Comparison of ENCODE assay signal across 1 cellular context in genomic region chr1:17606826-17607440, GRCh38.
TF ChIP-seq lines count a peak whose summit lies in the region.

No MANE protein-coding gene starts in this region.

TF ChIP-seq in HCT116, 20 proteins besides CTCF, POLR2A, EP300 and RAD21 (continued from another document):
- no peak for TF ChIP-seq ZBTB33 (IDR thresholded peaks at IDR 0.05; ENCODE audit: extremely low read depth, insufficient replicate concordance, low read length)
- TF ChIP-seq YY1 (IDR thresholded peaks at IDR 0.05; ENCODE audit: extremely low read depth, insufficient replicate concordance, low read depth, low read length): no peak
- no peak for TF ChIP-seq EZH2 (IDR thresholded peaks at IDR 0.05)
- TF ChIP-seq EZH2phosphoT487 (IDR thresholded peaks at IDR 0.05; ENCODE audit: borderline replicate concordance): no peak
